ENCODE assay signal across 1 cellular context in genomic region chr9:33076360-33077004, GRCh38.
TF ChIP-seq lines count a peak whose summit lies in the region.

SMU1 (minus strand) TSS chr9:33076674; CDS start chr9:33076608, 66 bp downstream.

TF ChIP-seq in HepG2, 621 proteins besides CTCF, POLR2A, EP300 and RAD21 (continued from another document and continues in another):
- 0 out of 2 replicates have a peak, but pooled peaks have one; percentile 33 for TF ChIP-seq ZNF142 (CRISPR knock-in tag; IDR thresholded peaks at IDR 0.05)
- TF ChIP-seq HOXA9 (CRISPR knock-in tag; IDR thresholded peaks at IDR 0.05; ENCODE audit: borderline replicate concordance), result 0 out of 2 replicates have a peak, but pooled peaks have one; percentile 18
- TF ChIP-seq, protein P1, sequence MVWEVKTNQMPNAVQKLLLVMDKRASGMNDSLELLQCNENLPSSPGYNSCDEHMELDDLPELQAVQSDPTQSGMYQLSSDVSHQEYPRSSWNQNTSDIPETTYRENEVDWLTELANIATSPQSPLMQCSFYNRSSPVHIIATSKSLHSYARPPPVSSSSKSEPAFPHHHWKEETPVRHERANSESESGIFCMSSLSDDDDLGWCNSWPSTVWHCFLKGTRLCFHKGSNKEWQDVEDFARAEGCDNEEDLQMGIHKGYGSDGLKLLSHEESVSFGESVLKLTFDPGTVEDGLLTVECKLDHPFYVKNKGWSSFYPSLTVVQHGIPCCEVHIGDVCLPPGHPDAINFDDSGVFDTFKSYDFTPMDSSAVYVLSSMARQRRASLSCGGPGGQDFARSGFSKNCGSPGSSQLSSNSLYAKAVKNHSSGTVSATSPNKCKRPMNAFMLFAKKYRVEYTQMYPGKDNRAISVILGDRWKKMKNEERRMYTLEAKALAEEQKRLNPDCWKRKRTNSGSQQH (CRISPR knock-in tag; IDR thresholded peaks at IDR 0.05; ENCODE audit: low read depth), result peak; percentile 98
- peak; percentile 78; the same call in 1 of the 2 replicates for TF ChIP-seq KLF12 (CRISPR knock-in tag; IDR thresholded peaks at IDR 0.05; ENCODE audit: borderline replicate concordance)
- no peak for TF ChIP-seq HNF4G (IDR thresholded peaks at IDR 0.05; ENCODE audit: borderline replicate concordance, low read depth, low read length)
- TF ChIP-seq HNF4G (CRISPR knock-in tag; IDR thresholded peaks at IDR 0.05; ENCODE audit: borderline replicate concordance, low read depth), result 0 out of 2 replicates have a peak, but pooled peaks have one; percentile 25
- TF ChIP-seq, protein P2, sequence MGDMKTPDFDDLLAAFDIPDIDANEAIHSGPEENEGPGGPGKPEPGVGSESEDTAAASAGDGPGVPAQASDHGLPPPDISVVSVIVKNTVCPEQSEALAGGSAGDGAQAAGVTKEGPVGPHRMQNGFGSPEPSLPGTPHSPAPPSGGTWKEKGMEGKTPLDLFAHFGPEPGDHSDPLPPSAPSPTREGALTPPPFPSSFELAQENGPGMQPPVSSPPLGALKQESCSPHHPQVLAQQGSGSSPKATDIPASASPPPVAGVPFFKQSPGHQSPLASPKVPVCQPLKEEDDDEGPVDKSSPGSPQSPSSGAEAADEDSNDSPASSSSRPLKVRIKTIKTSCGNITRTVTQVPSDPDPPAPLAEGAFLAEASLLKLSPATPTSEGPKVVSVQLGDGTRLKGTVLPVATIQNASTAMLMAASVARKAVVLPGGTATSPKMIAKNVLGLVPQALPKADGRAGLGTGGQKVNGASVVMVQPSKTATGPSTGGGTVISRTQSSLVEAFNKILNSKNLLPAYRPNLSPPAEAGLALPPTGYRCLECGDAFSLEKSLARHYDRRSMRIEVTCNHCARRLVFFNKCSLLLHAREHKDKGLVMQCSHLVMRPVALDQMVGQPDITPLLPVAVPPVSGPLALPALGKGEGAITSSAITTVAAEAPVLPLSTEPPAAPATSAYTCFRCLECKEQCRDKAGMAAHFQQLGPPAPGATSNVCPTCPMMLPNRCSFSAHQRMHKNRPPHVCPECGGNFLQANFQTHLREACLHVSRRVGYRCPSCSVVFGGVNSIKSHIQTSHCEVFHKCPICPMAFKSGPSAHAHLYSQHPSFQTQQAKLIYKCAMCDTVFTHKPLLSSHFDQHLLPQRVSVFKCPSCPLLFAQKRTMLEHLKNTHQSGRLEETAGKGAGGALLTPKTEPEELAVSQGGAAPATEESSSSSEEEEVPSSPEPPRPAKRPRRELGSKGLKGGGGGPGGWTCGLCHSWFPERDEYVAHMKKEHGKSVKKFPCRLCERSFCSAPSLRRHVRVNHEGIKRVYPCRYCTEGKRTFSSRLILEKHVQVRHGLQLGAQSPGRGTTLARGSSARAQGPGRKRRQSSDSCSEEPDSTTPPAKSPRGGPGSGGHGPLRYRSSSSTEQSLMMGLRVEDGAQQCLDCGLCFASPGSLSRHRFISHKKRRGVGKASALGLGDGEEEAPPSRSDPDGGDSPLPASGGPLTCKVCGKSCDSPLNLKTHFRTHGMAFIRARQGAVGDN (CRISPR knock-in tag; IDR thresholded peaks at IDR 0.05), result peak; percentile 96
- TF ChIP-seq ZNF441 (CRISPR knock-in tag; IDR thresholded peaks at IDR 0.05; ENCODE audit: borderline replicate concordance), result peak; percentile 47; the same call in 1 of the 2 replicates
- TF ChIP-seq, protein P3, sequence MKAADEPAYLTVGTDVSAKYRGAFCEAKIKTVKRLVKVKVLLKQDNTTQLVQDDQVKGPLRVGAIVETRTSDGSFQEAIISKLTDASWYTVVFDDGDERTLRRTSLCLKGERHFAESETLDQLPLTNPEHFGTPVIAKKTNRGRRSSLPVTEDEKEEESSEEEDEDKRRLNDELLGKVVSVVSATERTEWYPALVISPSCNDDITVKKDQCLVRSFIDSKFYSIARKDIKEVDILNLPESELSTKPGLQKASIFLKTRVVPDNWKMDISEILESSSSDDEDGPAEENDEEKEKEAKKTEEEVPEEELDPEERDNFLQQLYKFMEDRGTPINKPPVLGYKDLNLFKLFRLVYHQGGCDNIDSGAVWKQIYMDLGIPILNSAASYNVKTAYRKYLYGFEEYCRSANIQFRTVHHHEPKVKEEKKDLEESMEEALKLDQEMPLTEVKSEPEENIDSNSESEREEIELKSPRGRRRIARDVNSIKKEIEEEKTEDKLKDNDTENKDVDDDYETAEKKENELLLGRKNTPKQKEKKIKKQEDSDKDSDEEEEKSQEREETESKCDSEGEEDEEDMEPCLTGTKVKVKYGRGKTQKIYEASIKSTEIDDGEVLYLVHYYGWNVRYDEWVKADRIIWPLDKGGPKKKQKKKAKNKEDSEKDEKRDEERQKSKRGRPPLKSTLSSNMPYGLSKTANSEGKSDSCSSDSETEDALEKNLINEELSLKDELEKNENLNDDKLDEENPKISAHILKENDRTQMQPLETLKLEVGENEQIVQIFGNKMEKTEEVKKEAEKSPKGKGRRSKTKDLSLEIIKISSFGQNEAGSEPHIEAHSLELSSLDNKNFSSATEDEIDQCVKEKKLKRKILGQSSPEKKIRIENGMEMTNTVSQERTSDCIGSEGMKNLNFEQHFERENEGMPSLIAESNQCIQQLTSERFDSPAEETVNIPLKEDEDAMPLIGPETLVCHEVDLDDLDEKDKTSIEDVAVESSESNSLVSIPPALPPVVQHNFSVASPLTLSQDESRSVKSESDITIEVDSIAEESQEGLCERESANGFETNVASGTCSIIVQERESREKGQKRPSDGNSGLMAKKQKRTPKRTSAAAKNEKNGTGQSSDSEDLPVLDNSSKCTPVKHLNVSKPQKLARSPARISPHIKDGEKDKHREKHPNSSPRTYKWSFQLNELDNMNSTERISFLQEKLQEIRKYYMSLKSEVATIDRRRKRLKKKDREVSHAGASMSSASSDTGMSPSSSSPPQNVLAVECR (CRISPR knock-in tag; IDR thresholded peaks at IDR 0.05; ENCODE audit: borderline replicate concordance), result peak; percentile 86
- TF ChIP-seq SKI (IDR thresholded peaks at IDR 0.05; ENCODE audit: partially characterized antibody), result peak; percentile 46
- TF ChIP-seq, protein P4, sequence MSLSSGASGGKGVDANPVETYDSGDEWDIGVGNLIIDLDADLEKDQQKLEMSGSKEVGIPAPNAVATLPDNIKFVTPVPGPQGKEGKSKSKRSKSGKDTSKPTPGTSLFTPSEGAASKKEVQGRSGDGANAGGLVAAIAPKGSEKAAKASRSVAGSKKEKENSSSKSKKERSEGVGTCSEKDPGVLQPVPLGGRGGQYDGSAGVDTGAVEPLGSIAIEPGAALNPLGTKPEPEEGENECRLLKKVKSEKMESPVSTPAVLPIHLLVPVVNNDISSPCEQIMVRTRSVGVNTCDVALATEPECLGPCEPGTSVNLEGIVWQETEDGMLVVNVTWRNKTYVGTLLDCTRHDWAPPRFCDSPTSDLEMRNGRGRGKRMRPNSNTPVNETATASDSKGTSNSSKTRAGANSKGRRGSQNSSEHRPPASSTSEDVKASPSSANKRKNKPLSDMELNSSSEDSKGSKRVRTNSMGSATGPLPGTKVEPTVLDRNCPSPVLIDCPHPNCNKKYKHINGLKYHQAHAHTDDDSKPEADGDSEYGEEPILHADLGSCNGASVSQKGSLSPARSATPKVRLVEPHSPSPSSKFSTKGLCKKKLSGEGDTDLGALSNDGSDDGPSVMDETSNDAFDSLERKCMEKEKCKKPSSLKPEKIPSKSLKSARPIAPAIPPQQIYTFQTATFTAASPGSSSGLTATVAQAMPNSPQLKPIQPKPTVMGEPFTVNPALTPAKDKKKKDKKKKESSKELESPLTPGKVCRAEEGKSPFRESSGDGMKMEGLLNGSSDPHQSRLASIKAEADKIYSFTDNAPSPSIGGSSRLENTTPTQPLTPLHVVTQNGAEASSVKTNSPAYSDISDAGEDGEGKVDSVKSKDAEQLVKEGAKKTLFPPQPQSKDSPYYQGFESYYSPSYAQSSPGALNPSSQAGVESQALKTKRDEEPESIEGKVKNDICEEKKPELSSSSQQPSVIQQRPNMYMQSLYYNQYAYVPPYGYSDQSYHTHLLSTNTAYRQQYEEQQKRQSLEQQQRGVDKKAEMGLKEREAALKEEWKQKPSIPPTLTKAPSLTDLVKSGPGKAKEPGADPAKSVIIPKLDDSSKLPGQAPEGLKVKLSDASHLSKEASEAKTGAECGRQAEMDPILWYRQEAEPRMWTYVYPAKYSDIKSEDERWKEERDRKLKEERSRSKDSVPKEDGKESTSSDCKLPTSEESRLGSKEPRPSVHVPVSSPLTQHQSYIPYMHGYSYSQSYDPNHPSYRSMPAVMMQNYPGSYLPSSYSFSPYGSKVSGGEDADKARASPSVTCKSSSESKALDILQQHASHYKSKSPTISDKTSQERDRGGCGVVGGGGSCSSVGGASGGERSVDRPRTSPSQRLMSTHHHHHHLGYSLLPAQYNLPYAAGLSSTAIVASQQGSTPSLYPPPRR (CRISPR knock-in tag; IDR thresholded peaks at IDR 0.05; ENCODE audit: borderline replicate concordance), result peak; percentile 56; the same call in 1 of the 2 replicates
- no peak for TF ChIP-seq PTBP1 (IDR thresholded peaks at IDR 0.05; ENCODE audit: low read depth, low read length, poor library complexity, severe bottlenecking)
- no peak for TF ChIP-seq ZNF207 (IDR thresholded peaks at IDR 0.05; ENCODE audit: borderline replicate concordance)
- peak; percentile 97 for TF ChIP-seq PHF8 (CRISPR knock-in tag; IDR thresholded peaks at IDR 0.05)
- TF ChIP-seq SOX6 (IDR thresholded peaks at IDR 0.05), result no peak
- peak; percentile 70 for TF ChIP-seq SOX6 (CRISPR knock-in tag; IDR thresholded peaks at IDR 0.05)
- peak; percentile 86 for TF ChIP-seq TAF1 (CRISPR knock-in tag; IDR thresholded peaks at IDR 0.05)
- TF ChIP-seq PRMT3 (CRISPR knock-in tag; IDR thresholded peaks at IDR 0.05; ENCODE audit: borderline replicate concordance, low read depth), result no peak
- TF ChIP-seq CBFB (CRISPR knock-in tag; IDR thresholded peaks at IDR 0.05), result 0 out of 2 replicates have a peak, but pooled peaks have one; percentile 37
- TF ChIP-seq DNMT1 (CRISPR knock-in tag; IDR thresholded peaks at IDR 0.05), result no peak
- TF ChIP-seq NFKBIZ (CRISPR knock-in tag; IDR thresholded peaks at IDR 0.05), result peak; percentile 56; the same call in 1 of the 2 replicates
- TF ChIP-seq ZBTB7A (CRISPR knock-in tag; IDR thresholded peaks at IDR 0.05), result no peak
- peak; percentile 84 for TF ChIP-seq KLF6 (CRISPR knock-in tag; IDR thresholded peaks at IDR 0.05)
- no peak for TF ChIP-seq ZNF512 (CRISPR knock-in tag; IDR thresholded peaks at IDR 0.05)
- TF ChIP-seq KAT8 (CRISPR knock-in tag; IDR thresholded peaks at IDR 0.05), result peak; percentile 99
- no peak for TF ChIP-seq NR2F2 (IDR thresholded peaks at IDR 0.05; ENCODE audit: borderline replicate concordance, low read depth)
- TF ChIP-seq GABPA (IDR thresholded peaks at IDR 0.05; ENCODE audit: low read depth, low read length), result peak; percentile 96
- TF ChIP-seq GABPA (CRISPR knock-in tag; IDR thresholded peaks at IDR 0.05; ENCODE audit: low read depth), result peak; percentile 99
- peak; percentile 44 for TF ChIP-seq DBP (CRISPR knock-in tag; IDR thresholded peaks at IDR 0.05; ENCODE audit: not compliant biosample characterization)
- peak; percentile 77; the same call in 1 of the 2 replicates for TF ChIP-seq CHD4 (IDR thresholded peaks at IDR 0.05; ENCODE audit: borderline replicate concordance, low read length)
- TF ChIP-seq, protein P5, sequence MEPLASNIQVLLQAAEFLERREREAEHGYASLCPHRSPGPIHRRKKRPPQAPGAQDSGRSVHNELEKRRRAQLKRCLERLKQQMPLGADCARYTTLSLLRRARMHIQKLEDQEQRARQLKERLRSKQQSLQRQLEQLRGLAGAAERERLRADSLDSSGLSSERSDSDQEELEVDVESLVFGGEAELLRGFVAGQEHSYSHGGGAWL (CRISPR knock-in tag; IDR thresholded peaks at IDR 0.05), result 0 out of 2 replicates have a peak, but pooled peaks have one; percentile 73
